In genomic region chr16:14509055-14509454, GRCh38 we compare ENCODE assay signal across 16 cellular contexts.
DNase-seq lines count a peak whose midpoint lies in the region; ATAC-seq and TF ChIP-seq lines count a peak whose summit lies in the region.
"Had no signal": no experiment of that assay in that cellular context is flagged by ENCODE, and none has a peak within 500 bp of the region (broad histone marks: within the 10 kb centered on the region; RNA-seq: fewer than 3 reads in every experiment).

No MANE protein-coding gene starts in this region.

- TF ChIP-seq POLR2A in Peyer's patch (IDR thresholded peaks at IDR 0.05) (no peak), thyroid gland (IDR thresholded peaks at IDR 0.05) (no peak)

- H3K27me3 ChIP-seq in RWPE2 (ENCODE audit: insufficient read depth, poor library complexity, severe bottlenecking) (no peaks in the 10 kb centered on the region), Peyer's patch (no peaks in the 10 kb centered on the region), thyroid gland (no peaks in the 10 kb centered on the region)
- H3K27me3 ChIP-seq: esophagus muscularis mucosa, sigmoid colon, testis had no signal

- H3K4me1 ChIP-seq in RWPE2 (ENCODE audit: insufficient read depth, poor library complexity, severe bottlenecking) (peaks cover 52% of the 10 kb centered on the region), Peyer's patch (no peaks in the 10 kb centered on the region), thyroid gland (peaks cover 7 to 25% of the 10 kb centered on the region in 2 donors)

- ATAC-seq in RWPE2 (ENCODE audit: low read depth) (peak; percentile 65), GM21737 (IDR thresholded peaks at IDR 0.05; ENCODE audit: unreplicated experiment) (no peak)

- H3K4me3 ChIP-seq in RWPE2 (ENCODE audit: severe bottlenecking), result no peak overlapping the region
- H3K4me3 ChIP-seq in fibroblast of the aortic adventitia (ENCODE audit: low read depth, low read length), result no peak overlapping the region
- no peak overlapping the region for H3K4me3 ChIP-seq in retinal pigment epithelial cell (ENCODE audit: low read length)
- H3K4me3 ChIP-seq in Peyer's patch, result no peak overlapping the region
- H3K4me3 ChIP-seq in thyroid gland (replicated peaks in 1 of 3), result no peak overlapping the region
- H3K4me3 ChIP-seq: esophagus muscularis mucosa, sigmoid colon, testis had no signal

- WGBS in thyroid gland, 2 donors, result 88 to 93% methylated on average over 4 of the region's 4 CpGs

- H3K27ac ChIP-seq in RWPE2 (ENCODE audit: poor library complexity, severe bottlenecking), result peak overlapping the region; percentile 84
- H3K27ac ChIP-seq in Peyer's patch, result no peak overlapping the region
- H3K27ac ChIP-seq in thyroid gland, result no peak overlapping the region
- H3K27ac ChIP-seq: esophagus muscularis mucosa, sigmoid colon, testis had no signal

- TF ChIP-seq CTCF in RWPE2 (IDR thresholded peaks at IDR 0.05; ENCODE audit: poor library complexity, severe bottlenecking) (no peak), fibroblast of the aortic adventitia (IDR thresholded peaks at IDR 0.05; ENCODE audit: insufficient read depth, low read length) (no peak), retinal pigment epithelial cell (conservative IDR thresholded peaks at IDR 0.05; ENCODE audit: low read depth, low read length) (no peak), Peyer's patch (IDR thresholded peaks at IDR 0.05) (no peak), thyroid gland (IDR thresholded peaks at IDR 0.05) (no peak)

- intact Hi-C loops in thyroid gland (cut with DNase I), result no loop called here

- H3K36me3 ChIP-seq in RWPE2 (ENCODE audit: low read depth), result no peaks in the 10 kb centered on the region
- no peaks in the 10 kb centered on the region for H3K36me3 ChIP-seq in Peyer's patch
- H3K36me3 ChIP-seq in thyroid gland, result no peaks in the 10 kb centered on the region
- H3K36me3 ChIP-seq: esophagus muscularis mucosa, sigmoid colon had no signal

- peak; percentile 39 for DNase-seq in HT1080 (ENCODE audit: low read depth)
- DNase-seq in RWPE2 (ENCODE audit: low spot score), result no peak
- peak; percentile 47 for DNase-seq in fibroblast of the aortic adventitia (ENCODE audit: low read depth)
- peak; percentile 82 for DNase-seq in retinal pigment epithelial cell (ENCODE audit: low read depth)
- no peak for DNase-seq in Peyer's patch
- no peak for DNase-seq in SW480 (ENCODE audit: low spot score)
- DNase-seq in thyroid gland, result no peak
- DNase-seq: activated CD4-positive, alpha-beta T cell treated with anti-CD3 and anti-CD28 coated beads, Interleukin-2, amount 50 U/mL, for 1 hour; CD4-positive, alpha-beta memory T cell; central memory CD4-positive, alpha-beta T cell; naive B cell; NCI-H146; sigmoid colon; testis had no signal

- no peaks in the 10 kb centered on the region for H3K9me3 ChIP-seq in RWPE2 (ENCODE audit: severe bottlenecking)
- no peaks in the 10 kb centered on the region for H3K9me3 ChIP-seq in Peyer's patch
- no peaks in the 10 kb centered on the region for H3K9me3 ChIP-seq in thyroid gland
- H3K9me3 ChIP-seq: esophagus muscularis mucosa, sigmoid colon, testis had no signal

Comparison
In these comparisons a context has a peak if more than half of its experiments do, and no peak if none do; other contexts are left out.
1. DNase-seq: peak in HT1080 (single experiment), fibroblast of the aortic adventitia (single experiment) and retinal pigment epithelial cell (single experiment); none in RWPE2 (single experiment), Peyer's patch (0 of 3), SW480 (single experiment) and thyroid gland (0 of 2).